ENCODE assay signal across 22 cellular contexts in genomic region chr3:123751478-123751877, GRCh38.
DNase-seq lines count a peak whose midpoint lies in the region; FAIRE-seq and TF ChIP-seq lines count a peak whose summit lies in the region.
"Had no signal": no experiment of that assay in that cellular context is flagged by ENCODE, and none has a peak within 500 bp of the region (broad histone marks: within the 10 kb centered on the region; RNA-seq: fewer than 3 reads in every experiment).

No MANE protein-coding gene starts in this region.

- TF ChIP-seq EP300 in SK-N-SH (IDR thresholded peaks at IDR 0.05; ENCODE audit: borderline replicate concordance in 1 of 2, low read depth in 1 of 2, low read length in 1 of 2), result peak in 1 of 2 experiments; percentile 96; a peak in 2 of 4 replicates

- H3K36me3 Mint-ChIP-seq in glutamatergic neuron (ENCODE audit: unreplicated experiment), result no peaks in the 10 kb centered on the region
- H3K36me3 Mint-ChIP-seq in activated naive CD8-positive, alpha-beta T cell treated with anti-CD3 and anti-CD28 coated beads for 36 hours, result no peaks in the 10 kb centered on the region
- H3K36me3 Mint-ChIP-seq: CD14-positive monocyte had no signal

- DNase-seq in A172 (ENCODE audit: low spot score), result peak; percentile 47
- peak; percentile 71 for DNase-seq in GM04504 (ENCODE audit: low read depth)
- no peak for DNase-seq in SK-N-SH
- DNase-seq in kidney, result no peak
- DNase-seq in glutamatergic neuron, result no peak
- DNase-seq in NCI-H1105 (lab: John Stamatoyannopoulos, UW), result no peak
- no peak for DNase-seq in central memory CD4-positive, alpha-beta T cell
- DNase-seq in activated naive CD8-positive, alpha-beta T cell treated with anti-CD3 and anti-CD28 coated beads for 36 hours, result no peak
- DNase-seq: activated CD4-positive, alpha-beta T cell treated with anti-CD3 and anti-CD28 coated beads, Interleukin-2, amount 10 ng/mL, durations not matched to agents 24 days and 14 days; activated naive CD8-positive, alpha-beta T cell treated with anti-CD3 and anti-CD28 coated beads, Interleukin-2, amount 50 U/mL, for 24 hours; GF-D8; NCI-H1436; NCI-H524 treated with DMSO at 0.1 percent for 48 hours; Right ventricle myocardium superior; substantia nigra; T-helper 1 cell had no signal

- no peaks in the 10 kb centered on the region for H3K4me1 Mint-ChIP-seq in glutamatergic neuron (ENCODE audit: low read depth, unreplicated experiment)
- no peaks in the 10 kb centered on the region for H3K4me1 Mint-ChIP-seq in activated naive CD8-positive, alpha-beta T cell treated with anti-CD3 and anti-CD28 coated beads for 36 hours
- H3K4me1 Mint-ChIP-seq: activated CD4-positive, alpha-beta T cell treated with anti-CD3 and anti-CD28 coated beads, Interleukin-2, amount 10 ng/mL, durations not matched to agents 24 days and 14 days; activated naive CD8-positive, alpha-beta T cell treated with anti-CD3 and anti-CD28 coated beads, Interleukin-2, amount 50 U/mL, for 24 hours; activated T-helper 17 cell treated with anti-CD3 and anti-CD28 coated beads, Interleukin-2, amount 50 U/mL, for 72 hours had no signal

- 0 out of 2 replicates have a peak overlapping the region, but pooled peaks have one; percentile 8 for H3K4me2 ChIP-seq in SK-N-SH

- no peak overlapping the region for H2AFZ ChIP-seq in SK-N-SH (ENCODE audit: low read depth)

- no peaks in the 10 kb centered on the region for H3K9me2 ChIP-seq in SK-N-SH

- H3K4me3 Mint-ChIP-seq in glutamatergic neuron (ENCODE audit: unreplicated experiment), result no peak overlapping the region
- no peak overlapping the region for H3K4me3 Mint-ChIP-seq in activated naive CD8-positive, alpha-beta T cell treated with anti-CD3 and anti-CD28 coated beads for 36 hours
- H3K4me3 Mint-ChIP-seq: activated CD4-positive, alpha-beta T cell treated with anti-CD3 and anti-CD28 coated beads, Interleukin-2, amount 10 ng/mL, durations not matched to agents 24 days and 14 days; activated naive CD8-positive, alpha-beta T cell treated with anti-CD3 and anti-CD28 coated beads, Interleukin-2, amount 50 U/mL, for 24 hours; activated T-helper 17 cell treated with anti-CD3 and anti-CD28 coated beads, Interleukin-2, amount 50 U/mL, for 72 hours; CD14-positive monocyte had no signal

- H3K4me3 ChIP-seq in SK-N-SH (ENCODE audit: low read depth in 2 of 2, low read length in 1 of 2), result no peak overlapping the region
- no peak overlapping the region for H3K4me3 ChIP-seq in kidney (ENCODE audit: low read length in 2 of 2)
- H3K4me3 ChIP-seq: GM12878, vagina had no signal

- TF ChIP-seq CTCF in SK-N-SH (IDR thresholded peaks at IDR 0.05) (no peak), kidney (IDR thresholded peaks at IDR 0.05; ENCODE audit: borderline replicate concordance, extremely low read depth, insufficient read depth) (no peak), glutamatergic neuron (IDR thresholded peaks at IDR 0.05; ENCODE audit: partially characterized antibody, unreplicated experiment) (no peak)

- intact Hi-C loops in kidney (cut with DNase I), result no loop called here

- H3K27me3 Mint-ChIP-seq in glutamatergic neuron (ENCODE audit: unreplicated experiment), result peaks cover 2% of the 10 kb centered on the region
- H3K27me3 Mint-ChIP-seq in activated naive CD8-positive, alpha-beta T cell treated with anti-CD3 and anti-CD28 coated beads for 36 hours, result no peaks in the 10 kb centered on the region
- H3K27me3 Mint-ChIP-seq: activated naive CD8-positive, alpha-beta T cell treated with anti-CD3 and anti-CD28 coated beads, Interleukin-2, amount 50 U/mL, for 24 hours had no signal

- H3K9me3 Mint-ChIP-seq in glutamatergic neuron (ENCODE audit: unreplicated experiment), result peaks cover 2% of the 10 kb centered on the region
- no peaks in the 10 kb centered on the region for H3K9me3 Mint-ChIP-seq in activated naive CD8-positive, alpha-beta T cell treated with anti-CD3 and anti-CD28 coated beads for 36 hours
- H3K9me3 Mint-ChIP-seq: activated CD4-positive, alpha-beta T cell treated with anti-CD3 and anti-CD28 coated beads, Interleukin-2, amount 10 ng/mL, durations not matched to agents 24 days and 14 days; activated naive CD8-positive, alpha-beta T cell treated with anti-CD3 and anti-CD28 coated beads, Interleukin-2, amount 50 U/mL, for 24 hours; activated T-helper 17 cell treated with anti-CD3 and anti-CD28 coated beads, Interleukin-2, amount 50 U/mL, for 72 hours had no signal

- H3K9ac ChIP-seq in SK-N-SH, result no peak overlapping the region
- H3K9ac ChIP-seq in kidney (ENCODE audit: low read length in 2 of 2), result no peak overlapping the region

- POLR2A ChIA-PET in SK-N-SH (lab: Yijun Ruan, JAX), result no interaction called here

- no peak overlapping the region for H3K27ac Mint-ChIP-seq in glutamatergic neuron (ENCODE audit: unreplicated experiment)
- no peak overlapping the region for H3K27ac Mint-ChIP-seq in activated naive CD8-positive, alpha-beta T cell treated with anti-CD3 and anti-CD28 coated beads for 36 hours
- H3K27ac Mint-ChIP-seq: activated CD4-positive, alpha-beta T cell treated with anti-CD3 and anti-CD28 coated beads, Interleukin-2, amount 10 ng/mL, durations not matched to agents 24 days and 14 days; activated naive CD8-positive, alpha-beta T cell treated with anti-CD3 and anti-CD28 coated beads, Interleukin-2, amount 50 U/mL, for 24 hours; activated T-helper 17 cell treated with anti-CD3 and anti-CD28 coated beads, Interleukin-2, amount 50 U/mL, for 72 hours; CD14-positive monocyte had no signal

- H3K27me3 ChIP-seq in SK-N-SH (ENCODE audit: insufficient read depth), result no peaks in the 10 kb centered on the region
- H3K27me3 ChIP-seq: vagina had no signal

- no peak for TF ChIP-seq RAD21 in SK-N-SH (IDR thresholded peaks at IDR 0.05; ENCODE audit: low read length)

- peak overlapping the region; percentile 86 to 91 for H3K27ac ChIP-seq in SK-N-SH (ENCODE audit: low read depth in 2 of 2, low read length in 1 of 2)
- H3K27ac ChIP-seq in kidney (ENCODE audit: low read depth in 2 of 2, low read length in 2 of 2), result peak overlapping the region; percentile 77 to 96
- H3K27ac ChIP-seq: vagina had no signal

- H4K20me1 ChIP-seq in SK-N-SH (ENCODE audit: insufficient read depth), result no peaks in the 10 kb centered on the region

- peaks cover 49 to 51% of the 10 kb centered on the region in 2 experiments for H3K36me3 ChIP-seq in SK-N-SH (replicated peaks in 1 of 2; ENCODE audit: control insufficient read depth in 1 of 2, insufficient read depth in 2 of 2, low read length in 1 of 2)
- peaks cover 0 to 3% of the 10 kb centered on the region in 2 donors for H3K36me3 ChIP-seq in kidney (ENCODE audit: control insufficient read depth in 1 of 2, insufficient read depth in 2 of 2, low read length in 2 of 2)
- H3K36me3 ChIP-seq: vagina had no signal

- peaks cover 11 to 48% of the 10 kb centered on the region in 2 experiments for H3K4me1 ChIP-seq in SK-N-SH (ENCODE audit: control insufficient read depth in 1 of 2, insufficient read depth in 2 of 2, low read depth in 1 of 2, low read length in 1 of 2)
- H3K4me1 ChIP-seq in kidney (ENCODE audit: control insufficient read depth in 1 of 2, insufficient read depth in 1 of 2, low read depth in 1 of 2, low read length in 2 of 2), result peaks cover 38 to 68% of the 10 kb centered on the region in 2 donors

- H3F3A ChIP-seq in SK-N-SH (replicated peaks; ENCODE audit: insufficient read depth), result peaks cover 19% of the 10 kb centered on the region

- peaks cover 59% of the 10 kb centered on the region for H3K79me2 ChIP-seq in SK-N-SH (ENCODE audit: insufficient read depth)

- no peak for FAIRE-seq in kidney (lab: Jason Lieb, UNC)
- FAIRE-seq: GM12878, GM19239, H1 had no signal

- no peaks in the 10 kb centered on the region for H3K9me3 ChIP-seq in SK-N-SH
- no peaks in the 10 kb centered on the region for H3K9me3 ChIP-seq in kidney (ENCODE audit: control insufficient read depth in 1 of 2, low read length in 2 of 2)
- H3K9me3 ChIP-seq: vagina had no signal

- 45% methylated on average over 4 of the region's 4 CpGs for WGBS in SK-N-SH (ENCODE audit: low lambda C conversion rate)

- CTCF ChIA-PET in SK-N-SH (lab: Yijun Ruan, JAX), result interaction anchor here (1.6 kb wide), 1 partner anchor 28 kb away, joined by 4 read pairs; no protein-coding TSS in a partner anchor

TF ChIP-seq in SK-N-SH, 30 proteins besides CTCF, POLR2A, EP300 and RAD21 (continues in another document):
- peak; percentile 57; the same call in 1 of the 2 replicates for TF ChIP-seq FOSL2 (IDR thresholded peaks at IDR 0.05; ENCODE audit: borderline replicate concordance, low read depth)
- no peak for TF ChIP-seq REST (IDR thresholded peaks at IDR 0.05; ENCODE audit: low read depth, low read length)
- TF ChIP-seq USF2 (IDR thresholded peaks at IDR 0.05; ENCODE audit: borderline replicate concordance, low read depth, low read length), result no peak
- TF ChIP-seq GATA2 (CRISPR knock-in tag; IDR thresholded peaks at IDR 0.05), result no peak

Comparison
In these comparisons a context has a peak if more than half of its experiments do, and no peak if none do; other contexts are left out.
1. DNase-seq: peak in A172 (single experiment) and GM04504 (single experiment); none in SK-N-SH (single experiment), kidney (single experiment), glutamatergic neuron (single experiment), NCI-H1105 (single experiment), central memory CD4-positive, alpha-beta T cell (single experiment) and activated naive CD8-positive, alpha-beta T cell treated with anti-CD3 and anti-CD28 coated beads for 36 hours (single experiment).